Comparison of ENCODE assay signal across 9 cellular contexts in genomic region chr7:102255916-102256315, GRCh38.
"Had no signal": no experiment of that assay in that cellular context is flagged by ENCODE, and none has a peak within 500 bp of the region (broad histone marks: within the 10 kb centered on the region; RNA-seq: fewer than 3 reads in every experiment).

No MANE protein-coding gene starts in this region.

- ATAC-seq: HCT116 had no signal

- H3K9me3 ChIP-seq: HAP-1 had no signal

- H3K36me3 ChIP-seq: HAP-1 had no signal

- FAIRE-seq: HTR-8/SVneo had no signal

- DNase-seq: GM23248, GOT3, H7, HFFc6 had no signal

- H3K27ac ChIP-seq: GM23248, KMS-11 had no signal

- H3K9me3 Mint-ChIP-seq: HFFc6, IgD-negative memory B cell had no signal

- H3K27me3 Mint-ChIP-seq: IgD-negative memory B cell had no signal

- H3K36me3 Mint-ChIP-seq: IgD-negative memory B cell had no signal

- H3K4me1 ChIP-seq: HAP-1 had no signal

- H3K9ac ChIP-seq: GM23248, KMS-11 had no signal

- H3K4me3 ChIP-seq: GM23248, HAP-1 had no signal

- H3K27ac Mint-ChIP-seq: HFFc6, IgD-negative memory B cell had no signal

- H3K4me2 ChIP-seq: KMS-11 had no signal

- H2AFZ ChIP-seq: GM23248 had no signal

- H3K4me3 Mint-ChIP-seq: HFFc6 had no signal
